ENCODE assay signal across 20 cellular contexts in the genomic region with DNA sequence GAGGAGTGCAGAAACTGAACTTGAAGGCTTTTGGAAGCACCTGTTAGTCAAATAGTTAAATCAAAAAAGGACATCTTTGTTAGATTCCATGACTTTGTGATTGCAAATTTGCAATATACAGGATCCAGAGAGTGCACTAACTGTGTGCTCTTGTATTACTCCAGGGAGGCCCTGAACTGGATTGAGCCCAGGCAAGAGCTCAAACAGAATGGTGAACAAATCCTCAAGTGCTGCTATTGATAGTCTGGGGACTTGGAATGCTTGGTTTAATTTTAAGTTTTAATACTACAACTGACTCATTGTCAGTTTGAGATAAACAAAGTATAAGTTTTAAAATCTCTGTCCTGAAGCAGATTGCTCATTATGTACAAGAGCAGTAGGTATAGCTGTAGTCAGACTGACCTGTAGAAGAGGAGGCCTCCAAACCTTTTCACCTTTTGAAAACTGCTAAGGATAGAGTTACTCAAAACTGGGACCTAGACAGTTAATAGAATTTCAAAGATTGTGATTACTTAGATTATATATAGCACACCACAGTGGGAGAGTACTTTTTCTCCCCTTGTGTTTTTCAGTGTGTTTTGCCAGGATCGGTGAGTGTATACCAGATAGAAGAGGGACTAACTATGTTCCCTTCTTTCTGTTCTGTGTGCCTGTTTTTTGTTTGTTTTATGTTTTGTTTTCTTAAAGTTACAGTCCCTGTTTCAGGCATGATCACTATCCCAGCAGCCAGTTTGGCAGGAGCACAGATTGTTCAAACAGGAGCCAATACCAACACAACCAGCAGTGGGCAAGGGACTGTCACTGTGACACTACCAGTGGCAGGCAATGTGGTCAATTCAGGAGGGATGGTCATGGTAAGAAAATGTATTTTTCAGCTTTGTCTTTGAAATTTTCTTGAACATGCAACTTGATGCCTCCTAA. TPM values are rescaled to one million over a fixed set of nuclear protein-coding genes. Genes with fewer than 3 reads are reported as not detected.
"Had no signal": no experiment of that assay in that cellular context is flagged by ENCODE, and none has a peak within 500 bp of the region (broad histone marks: within the 10 kb centered on the region; RNA-seq: fewer than 3 reads in every experiment).

No MANE protein-coding gene starts in this region.

- H3K27ac Mint-ChIP-seq: activated T-helper 1 cell treated with anti-CD3 and anti-CD28 coated beads, Interleukin-12 subunit alpha, Interleukin-12 subunit beta, Interleukin-2, Interleukin-4 antibody, amounts not matched to agents 30 ng/mL and 10 ng/mL and 1 ng/mL, durations not matched to agents 14 hours and 24 hours and 36 hours had no signal

- H3K9me3 Mint-ChIP-seq: activated T-helper 1 cell treated with anti-CD3 and anti-CD28 coated beads, Interleukin-12 subunit alpha, Interleukin-12 subunit beta, Interleukin-2, Interleukin-4 antibody, amounts not matched to agents 30 ng/mL and 10 ng/mL and 1 ng/mL, durations not matched to agents 14 hours and 24 hours and 36 hours; nephron progenitor cell had no signal

- H3K27me3 ChIP-seq: ascending aorta, vagina had no signal

- ATAC-seq: SK-N-SH treated with all-trans-retinoic acid at 6 μM for 48 hours; stimulated activated naive CD8-positive, alpha-beta T cell treated with anti-CD3 and anti-CD28 coated beads, Interleukin-15, Interleukin-2, amounts not matched to agents 100 U/mL and 50 U/mL, for 24 hours had no signal

- DNase-seq: activated CD4-positive, CD25-positive, alpha-beta regulatory T cell treated with anti-CD3 and anti-CD28 coated beads, Interleukin-2, amount 50 U/mL, for 72 hours; activated gamma-delta T cell treated with Interleukin-2 at 50 U/mL for 16 hours; activated T-cell treated with anti-CD3 and anti-CD28 coated beads for 4 hours; effector CD4-positive, alpha-beta T cell; kidney glomerular epithelial cell; nephron progenitor cell; occipital lobe; posterior cingulate gyrus; stimulated activated CD4-positive, alpha-beta T cell treated with anti-CD3 and anti-CD28 coated beads, Interleukin-2, amount 100 ng/mL, for 24 hours; stimulated activated naive CD8-positive, alpha-beta T cell treated with anti-CD3 and anti-CD28 coated beads, Interleukin-15, Interleukin-2, amounts not matched to agents 100 U/mL and 50 U/mL, for 24 hours; trophoblast cell had no signal

- H3K9me3 ChIP-seq: ascending aorta, vagina had no signal

- H3K4me3 ChIP-seq: ascending aorta, lung, vagina had no signal

- H3K27ac ChIP-seq: ascending aorta, vagina had no signal

- H3K4me3 Mint-ChIP-seq: activated T-helper 1 cell treated with anti-CD3 and anti-CD28 coated beads, Interleukin-12 subunit alpha, Interleukin-12 subunit beta, Interleukin-2, Interleukin-4 antibody, amounts not matched to agents 30 ng/mL and 10 ng/mL and 1 ng/mL, durations not matched to agents 14 hours and 24 hours and 36 hours; nephron progenitor cell had no signal

- H3K4me1 ChIP-seq: ascending aorta, vagina had no signal

RNA-seq across cellular contexts. Expression of a gene that starts 18.9 kb away (rescaled TPM):
- total RNA-seq: ascending aorta had no signal

RNA-seq across cellular contexts. Expression of a gene that starts 38.1 kb away (rescaled TPM):
- total RNA-seq: activated T-helper 1 cell treated with anti-CD3 and anti-CD28 coated beads, Interleukin-12 subunit alpha, Interleukin-12 subunit beta, Interleukin-2, Interleukin-4 antibody, amounts not matched to agents 30 ng/mL and 10 ng/mL and 1 ng/mL, durations not matched to agents 14 hours and 24 hours and 36 hours; ascending aorta; cerebellum; frontal cortex; T-helper 1 cell treated with Interleukin-12 subunit alpha and Interleukin-12 subunit beta and Interleukin-4 antibody, amounts not matched to agents 30 ng/mL and 1 ng/mL, for 36 hours; vagina had no signal

RNA-seq across cellular contexts. Expression of a gene that starts 48.8 kb away (rescaled TPM):
- total RNA-seq: activated T-helper 1 cell treated with anti-CD3 and anti-CD28 coated beads, Interleukin-12 subunit alpha, Interleukin-12 subunit beta, Interleukin-2, Interleukin-4 antibody, amounts not matched to agents 30 ng/mL and 10 ng/mL and 1 ng/mL, durations not matched to agents 14 hours and 24 hours and 36 hours; ascending aorta; cerebellum; myocyte; occipital lobe; T-helper 1 cell treated with Interleukin-12 subunit alpha and Interleukin-12 subunit beta and Interleukin-4 antibody, amounts not matched to agents 30 ng/mL and 1 ng/mL, for 36 hours; vagina had no signal
